ENCODE assay signal across 11 cellular contexts in the genomic region with DNA sequence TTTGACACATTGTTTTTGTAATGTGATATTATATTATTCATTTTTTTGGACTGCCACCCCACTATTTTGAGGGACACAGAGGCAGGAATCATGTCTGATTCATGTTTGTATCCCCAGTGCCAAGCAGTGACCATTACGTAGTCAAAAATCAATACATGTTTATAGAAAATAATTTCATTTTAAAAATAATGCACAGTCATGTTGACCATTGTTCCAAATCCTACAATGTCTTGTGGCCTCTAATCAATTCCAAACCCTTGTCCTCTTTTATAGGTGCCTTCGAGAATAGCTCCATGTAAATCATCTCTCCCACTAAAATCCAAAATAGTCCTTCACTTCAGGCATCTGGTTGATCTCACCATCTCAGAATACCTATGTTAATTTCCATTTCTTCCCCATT.
"Had no signal": no experiment of that assay in that cellular context is flagged by ENCODE, and none has a peak within 500 bp of the region (broad histone marks: within the 10 kb centered on the region; RNA-seq: fewer than 3 reads in every experiment).

No MANE protein-coding gene starts in this region.

- ATAC-seq: GM23338, HCT116 had no signal

- H3K9ac ChIP-seq: GM23248 had no signal

- H2AFZ ChIP-seq: GM23248, GM23338 had no signal

- H3K36me3 ChIP-seq: HAP-1 had no signal

- H3K9me3 Mint-ChIP-seq: GM23338, H9 had no signal

- H3K4me3 ChIP-seq: GM23248, GM23338, HAP-1 had no signal

- H3K27ac ChIP-seq: GM23248 had no signal

- H3K27ac Mint-ChIP-seq: GM23338, H9, HFFc6 had no signal

- H3K4me2 ChIP-seq: GM23338 had no signal

- DNase-seq: GM23248, GOT3, H7, H9, HCEC 1CT, HFFc6 had no signal

- H3K4me1 Mint-ChIP-seq: GM23338 had no signal

- H3K9me3 ChIP-seq: HAP-1 had no signal

- H3K4me3 Mint-ChIP-seq: GM23338, H9, HFFc6 had no signal

- H3K4me1 ChIP-seq: HAP-1 had no signal

- FAIRE-seq: H1, H54 had no signal
